In the genomic region with DNA sequence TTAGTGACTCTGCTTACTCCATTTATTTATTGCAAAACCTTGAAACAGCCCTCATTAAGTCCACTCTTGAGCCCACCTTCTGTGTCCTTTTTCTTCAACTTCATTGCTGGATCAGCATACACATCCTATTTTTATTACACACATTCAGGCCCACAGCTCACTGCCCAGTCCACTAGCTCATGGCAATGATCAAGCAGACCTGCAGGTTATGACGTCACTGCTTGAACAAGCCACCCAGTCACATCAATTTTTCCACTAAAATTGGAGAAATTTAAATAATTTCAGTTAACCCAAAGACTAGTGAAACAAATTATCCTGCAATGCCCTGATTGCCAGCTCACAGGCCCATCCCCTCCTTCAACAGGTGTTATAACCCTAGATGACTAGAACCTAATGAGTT, we compare ENCODE assay signal across 6 cellular contexts.
"Had no signal": no experiment of that assay in that cellular context is flagged by ENCODE, and none has a peak within 500 bp of the region (broad histone marks: within the 10 kb centered on the region; RNA-seq: fewer than 3 reads in every experiment).

No MANE protein-coding gene starts in this region.

- H3K9ac ChIP-seq: KMS-11 had no signal

- DNase-seq: IMR-90, KBM-7, KG1 had no signal

- H3K27ac ChIP-seq: HL-60, KMS-11 had no signal

- FAIRE-seq: HTR-8/SVneo had no signal

- H3K4me2 ChIP-seq: KMS-11 had no signal
